ENCODE assay signal across 13 cellular contexts in genomic region chr18:59269563-59270214, GRCh38. TPM values are rescaled to one million over a fixed set of nuclear protein-coding genes. Genes with fewer than 3 reads are reported as not detected.
DNase-seq lines count a peak whose midpoint lies in the region; ATAC-seq and TF ChIP-seq lines count a peak whose summit lies in the region.
"Had no signal": no experiment of that assay in that cellular context is flagged by ENCODE, and none has a peak within 500 bp of the region (broad histone marks: within the 10 kb centered on the region; RNA-seq: fewer than 3 reads in every experiment).

No MANE protein-coding gene starts in this region.

- DNase-seq in activated T-cell treated with anti-CD3 and anti-CD28 coated beads, Interleukin-2, amount 50 U/mL, for 72 hours = no peak
- no peak for DNase-seq in activated T-cell treated with anti-CD3 and anti-CD28 coated beads, Interleukin-2, amount 50 U/mL, for 1 hour
- DNase-seq in WTC11 (ENCODE audit: low spot score) = no peak
- no peak for DNase-seq in stimulated activated naive CD8-positive, alpha-beta T cell treated with anti-CD3 and anti-CD28 coated beads, Interleukin-15, amount 100 ng/mL, for 72 hours
- DNase-seq in globus pallidus (ENCODE audit: low spot score) = no peak
- no peak for DNase-seq in testis
- DNase-seq in NCI-H1436 (lab: John Stamatoyannopoulos, UW) = no peak
- DNase-seq: ovary; stimulated activated CD4-positive, alpha-beta T cell treated with anti-CD3 and anti-CD28 coated beads, Interleukin-4, amount 100 ng/mL, for 24 hours had no signal

- H3K4me3 ChIP-seq in iPS-18c (ENCODE audit: insufficient read depth, low read depth, low read length) (peak overlapping the region; percentile 50), testis (no peak overlapping the region)
- H3K4me3 ChIP-seq: ovary had no signal

- H3K9me3 Mint-ChIP-seq in activated T-cell treated with anti-CD3 and anti-CD28 coated beads, Interleukin-2, amount 50 U/mL, for 72 hours = no peaks in the 10 kb centered on the region
- H3K9me3 Mint-ChIP-seq in WTC11 = no peaks in the 10 kb centered on the region
- H3K9me3 Mint-ChIP-seq in stimulated activated naive CD8-positive, alpha-beta T cell treated with anti-CD3 and anti-CD28 coated beads, Interleukin-15, amount 100 ng/mL, for 72 hours = no peaks in the 10 kb centered on the region
- H3K9me3 Mint-ChIP-seq: activated naive CD4-positive, alpha-beta T cell treated with anti-CD3 and anti-CD28 coated beads, Interleukin-2, amount 50 U/mL, for 72 hours had no signal

- no peak for TF ChIP-seq CTCF in WTC11 (IDR thresholded peaks at IDR 0.05)
- no peak for TF ChIP-seq CTCF in testis (IDR thresholded peaks at IDR 0.05)

- POLR2A ChIA-PET in WTC11 (lab: Charles Lee) = interaction anchor here (0.6 to 1.8 kb wide), 3 partner anchors 38 to 132 kb away, joined by 4 to 6 read pairs (median 5); partner anchors contain the start of gene LMAN1

- ATAC-seq in activated T-cell treated with anti-CD3 and anti-CD28 coated beads, Interleukin-2, amount 50 U/mL, for 72 hours (replicated peaks in 1 of 2) = no peak
- no peak for ATAC-seq in WTC11
- ATAC-seq in stimulated activated naive CD8-positive, alpha-beta T cell treated with anti-CD3 and anti-CD28 coated beads, Interleukin-15, amount 100 ng/mL, for 72 hours = no peak

- H3K9me3 ChIP-seq in iPS-18c (ENCODE audit: control insufficient read depth, insufficient read depth, low read length) = no peaks in the 10 kb centered on the region
- no peaks in the 10 kb centered on the region for H3K9me3 ChIP-seq in testis
- H3K9me3 ChIP-seq: ovary, tibial nerve had no signal

- H3K4me1 Mint-ChIP-seq in activated T-cell treated with anti-CD3 and anti-CD28 coated beads, Interleukin-2, amount 50 U/mL, for 72 hours (ENCODE audit: low read depth) = peaks cover 64% of the 10 kb centered on the region
- H3K4me1 Mint-ChIP-seq in WTC11 = peaks cover 61% of the 10 kb centered on the region
- H3K4me1 Mint-ChIP-seq in stimulated activated naive CD8-positive, alpha-beta T cell treated with anti-CD3 and anti-CD28 coated beads, Interleukin-15, amount 100 ng/mL, for 72 hours = peaks cover 54% of the 10 kb centered on the region

- CTCF ChIA-PET in WTC11 (lab: Charles Lee) = interaction anchor here (0.7 to 4.9 kb wide), 14 partner anchors 17 to 554 kb away, joined by 3 to 45 read pairs (median 3); partner anchors contain the start of genes CCBE1 and GRP

- 4 to 10% methylated on average over 19 of the region's 19 CpGs for WGBS in testis, 2 donors

- H3K36me3 Mint-ChIP-seq in activated T-cell treated with anti-CD3 and anti-CD28 coated beads, Interleukin-2, amount 50 U/mL, for 72 hours (ENCODE audit: insufficient read depth in 2 of 2) = no peaks in the 10 kb centered on the region
- H3K36me3 Mint-ChIP-seq in WTC11 = no peaks in the 10 kb centered on the region

- H3K27me3 Mint-ChIP-seq in activated T-cell treated with anti-CD3 and anti-CD28 coated beads, Interleukin-2, amount 50 U/mL, for 72 hours (ENCODE audit: low read depth) = peaks cover 78% of the 10 kb centered on the region
- peaks cover 97% of the 10 kb centered on the region for H3K27me3 Mint-ChIP-seq in WTC11 (ENCODE audit: low read depth)
- peaks cover 93% of the 10 kb centered on the region for H3K27me3 Mint-ChIP-seq in stimulated activated naive CD8-positive, alpha-beta T cell treated with anti-CD3 and anti-CD28 coated beads, Interleukin-15, amount 100 ng/mL, for 72 hours

- H3K27ac Mint-ChIP-seq in activated T-cell treated with anti-CD3 and anti-CD28 coated beads, Interleukin-2, amount 50 U/mL, for 72 hours = no peak overlapping the region
- no peak overlapping the region for H3K27ac Mint-ChIP-seq in WTC11
- peak overlapping the region in 1 of 2 donors; percentile 35 for H3K27ac Mint-ChIP-seq in stimulated activated naive CD8-positive, alpha-beta T cell treated with anti-CD3 and anti-CD28 coated beads, Interleukin-15, amount 100 ng/mL, for 72 hours

- peaks cover 12% of the 10 kb centered on the region for H3K4me1 ChIP-seq in testis

- intact Hi-C loops in testis (cut with DNase I; ENCODE audit: low total_unique reads) = no loop called here

- H3K4me3 Mint-ChIP-seq in activated T-cell treated with anti-CD3 and anti-CD28 coated beads, Interleukin-2, amount 50 U/mL, for 72 hours = peak overlapping the region; percentile 56 to 77
- peak overlapping the region; percentile 76 for H3K4me3 Mint-ChIP-seq in WTC11
- H3K4me3 Mint-ChIP-seq in stimulated activated naive CD8-positive, alpha-beta T cell treated with anti-CD3 and anti-CD28 coated beads, Interleukin-15, amount 100 ng/mL, for 72 hours = peak overlapping the region; percentile 57 to 62

- no peak overlapping the region for H3K27ac ChIP-seq in testis
- H3K27ac ChIP-seq: ovary, tibial nerve had no signal

- no peak for TF ChIP-seq POLR2A in testis (IDR thresholded peaks at IDR 0.05)

- no peaks in the 10 kb centered on the region for H3K36me3 ChIP-seq in testis (ENCODE audit: low read depth, missing control alignments)
- H3K36me3 ChIP-seq: ovary, tibial nerve had no signal

- peaks cover 4% of the 10 kb centered on the region for H3K27me3 ChIP-seq in testis
- H3K27me3 ChIP-seq: ovary had no signal

TF ChIP-seq in WTC11, 78 proteins besides CTCF, POLR2A, EP300 and RAD21:
- TF ChIP-seq CREM (CRISPR knock-in tag; IDR thresholded peaks at IDR 0.05) (no peak), AR (CRISPR knock-in tag; IDR thresholded peaks at IDR 0.05) (no peak), SMAD4 (CRISPR knock-in tag; IDR thresholded peaks at IDR 0.05) (no peak), TCF7 (CRISPR knock-in tag; IDR thresholded peaks at IDR 0.05; ENCODE audit: low read depth) (no peak)

RNA-seq across cellular contexts. Expression of gene RAX, which starts 3.6 kb away (rescaled TPM):
- total RNA-seq in activated T-cell treated with anti-CD3 and anti-CD28 coated beads, Interleukin-2, amount 50 U/mL, for 72 hours = not detected
- total RNA-seq in WTC11 (2021) (0.57 to 0.94 TPM (median 0.89 TPM) in 3 replicates), testis (not detected)
- polyA plus RNA-seq in testis (ENCODE audit: insufficient read depth, low read depth, low replicate concordance) = not detected
- total RNA-seq: OCI-LY7, ovary, tibial nerve had no signal
- polyA plus RNA-seq: ovary had no signal

RNA-seq across cellular contexts. Expression of gene CPLX4, which starts 48.8 kb away (rescaled TPM):
- not detected for total RNA-seq in activated T-cell treated with anti-CD3 and anti-CD28 coated beads, Interleukin-2, amount 50 U/mL, for 72 hours
- total RNA-seq in WTC11 (2021) = not detected in 3 replicates
- total RNA-seq in testis = under 1 TPM; 0.31 to 0.55 TPM
- polyA plus RNA-seq in testis (ENCODE audit: insufficient read depth, low read depth, low replicate concordance) = 0.26 TPM
- total RNA-seq: activated naive CD4-positive, alpha-beta T cell treated with anti-CD3 and anti-CD28 coated beads, Interleukin-2, amount 50 U/mL, for 72 hours; OCI-LY7; ovary; tibial nerve had no signal
- polyA plus RNA-seq: ovary had no signal

RNA-seq across cellular contexts. Expression of gene GRP, which starts 49.7 kb away (rescaled TPM):
- total RNA-seq in activated T-cell treated with anti-CD3 and anti-CD28 coated beads, Interleukin-2, amount 50 U/mL, for 72 hours = not detected
- total RNA-seq in WTC11 (2021) (0.22 TPM in 1 of 3 replicates, not detected in the others), testis (1 to 10 TPM in 1 of 2 donors, under 1 TPM in 1; 0.37 to 2.9 TPM)
- 3.0 TPM for polyA plus RNA-seq in testis (ENCODE audit: insufficient read depth, low read depth, low replicate concordance)
- total RNA-seq: activated naive CD4-positive, alpha-beta T cell treated with anti-CD3 and anti-CD28 coated beads, Interleukin-2, amount 50 U/mL, for 72 hours; OCI-LY7; tibial nerve had no signal
- polyA plus RNA-seq: ovary had no signal
